In genomic region chr2:239735829-239736357, GRCh38 we compare ENCODE assay signal across 20 cellular contexts.
DNase-seq lines count a peak whose midpoint lies in the region; ATAC-seq and TF ChIP-seq lines count a peak whose summit lies in the region.
"Had no signal": no experiment of that assay in that cellular context is flagged by ENCODE, and none has a peak within 500 bp of the region (broad histone marks: within the 10 kb centered on the region; RNA-seq: fewer than 3 reads in every experiment).

No MANE protein-coding gene starts in this region.

- H3K4me3 ChIP-seq in neuronal stem cell (ENCODE audit: low read length in 2 of 2) = peak overlapping the region in 1 of 2 donors; percentile 14
- H3K4me3 ChIP-seq in upper lobe of right lung = no peak overlapping the region
- H3K4me3 ChIP-seq: BLaER1 treated with 17β-estradiol and CSF1 and Interleukin-3, amounts not matched to agents 10 nM and 100 nM had no signal

- H3K27ac ChIP-seq in cingulate gyrus (ENCODE audit: low read depth, low read length) = peak overlapping the region; percentile 10
- no peak overlapping the region for H3K27ac ChIP-seq in neuronal stem cell (replicated peaks; ENCODE audit: low read length)
- peak overlapping the region; percentile 27 for H3K27ac ChIP-seq in temporal lobe (ENCODE audit: low read depth, low read length)
- H3K27ac ChIP-seq in upper lobe of right lung = no peak overlapping the region
- H3K27ac ChIP-seq: BLaER1 treated with 17β-estradiol and CSF1 and Interleukin-3, amounts not matched to agents 10 nM and 100 nM; KMS-11 had no signal

- ATAC-seq in Right ventricle myocardium superior (ENCODE audit: poor library complexity) = no peak
- no peak for ATAC-seq in left cardiac atrium
- no peak for ATAC-seq in stimulated activated naive CD8-positive, alpha-beta T cell treated with anti-CD3 and anti-CD28 coated beads, Interleukin-15, Interleukin-2, amounts not matched to agents 100 U/mL and 50 U/mL, for 24 hours
- no peak for ATAC-seq in upper lobe of right lung

- no peak overlapping the region for H3K14ac ChIP-seq in neuronal stem cell (ENCODE audit: low read length)

- H2BK120ac ChIP-seq in neuronal stem cell (ENCODE audit: low read depth, low read length) = peak overlapping the region; percentile 87

- no peak overlapping the region for H4K91ac ChIP-seq in neuronal stem cell (ENCODE audit: low read depth, low read length, poor library complexity)

- H3K4me1 ChIP-seq in neuronal stem cell (ENCODE audit: control insufficient read depth in 2 of 2, insufficient read depth in 1 of 2, low read depth in 1 of 2, low read length in 2 of 2) (peaks cover 4 to 9% of the 10 kb centered on the region in 2 donors), upper lobe of right lung (no peaks in the 10 kb centered on the region)

- H2BK5ac ChIP-seq in neuronal stem cell (ENCODE audit: low read length) = peak overlapping the region; percentile 42

- H3K79me1 ChIP-seq in neuronal stem cell (ENCODE audit: low read depth, low read length) = no peaks in the 10 kb centered on the region

- no peak overlapping the region for H3K4me2 ChIP-seq in neuronal stem cell (ENCODE audit: insufficient read depth, low read length, poor library complexity, severe bottlenecking)
- H3K4me2 ChIP-seq: KMS-11, SK-N-SH had no signal

- TF ChIP-seq CTCF in upper lobe of right lung (IDR thresholded peaks at IDR 0.05) = no peak

- no CpG with 5 or more reads among the region's 16 CpGs for WGBS in neuronal stem cell (ENCODE audit: extremely low coverage in 2 of 2, insufficient read length in 2 of 2, insufficient replicate concordance in 1 of 2), 2 donors

- intact Hi-C loops in Right ventricle myocardium superior (cut with DNase I) = no loop called here
- intact Hi-C loops in left cardiac atrium (cut with DNase I) = no loop called here
- intact Hi-C loops in upper lobe of right lung (cut with DNase I) = no loop called here

- peak overlapping the region; percentile 93 for H3K18ac ChIP-seq in neuronal stem cell (ENCODE audit: low read length)

- DNase-seq in Right ventricle myocardium superior = peak; percentile 29
- no peak for DNase-seq in left cardiac atrium
- no peak for DNase-seq in neuronal stem cell (ENCODE audit: low spot score)
- no peak for DNase-seq in stimulated activated naive CD8-positive, alpha-beta T cell treated with anti-CD3 and anti-CD28 coated beads, Interleukin-15, Interleukin-2, amounts not matched to agents 100 U/mL and 50 U/mL, for 24 hours
- DNase-seq in upper lobe of right lung = no peak
- no peak for DNase-seq in HK-2 (ENCODE audit: unreplicated experiment)
- DNase-seq: 8988T; CD4-positive, alpha-beta T cell; COR-L47; MM.1S; NCI-H1694; NCI-H2029 treated with DMSO at 0.1 percent for 48 hours; NCI-H446 treated with DMSO at 0.1 percent for 48 hours; RPMI8226; SIG-M5; SK-N-SH had no signal

- H3K23ac ChIP-seq in neuronal stem cell (ENCODE audit: low read depth, low read length, poor library complexity) = peak overlapping the region; percentile 78

- H2BK15ac ChIP-seq in neuronal stem cell (ENCODE audit: low read length) = peak overlapping the region; percentile 97

- H3K27me3 ChIP-seq in neuronal stem cell (ENCODE audit: control insufficient read depth in 3 of 3, insufficient read depth in 3 of 3, low read depth in 1 of 3, low read length in 3 of 3) = peaks cover 0 to 9% (median 0%) of the 10 kb centered on the region in 3 experiments
- H3K27me3 ChIP-seq in upper lobe of right lung = no peaks in the 10 kb centered on the region
- H3K27me3 ChIP-seq: BLaER1 treated with 17β-estradiol and CSF1 and Interleukin-3, amounts not matched to agents 10 nM and 100 nM had no signal

- peak overlapping the region; percentile 45 for H2AFZ ChIP-seq in neuronal stem cell (ENCODE audit: low read length)

- peak overlapping the region; percentile 94 for H2BK12ac ChIP-seq in neuronal stem cell (ENCODE audit: low read length)

- peak overlapping the region; percentile 16 for H2AK5ac ChIP-seq in neuronal stem cell (ENCODE audit: low read depth, low read length)

- H3K9me3 ChIP-seq in neuronal stem cell (replicated peaks in 1 of 2; ENCODE audit: control insufficient read depth in 2 of 2, insufficient read depth in 1 of 2, low read depth in 1 of 2, low read length in 2 of 2) (peaks cover 0 to 3% of the 10 kb centered on the region in 2 donors), upper lobe of right lung (no peaks in the 10 kb centered on the region)
- H3K9me3 ChIP-seq: SK-N-SH had no signal

- H3K36me3 ChIP-seq in neuronal stem cell (replicated peaks in 1 of 2; ENCODE audit: control insufficient read depth in 2 of 2, insufficient read depth in 2 of 2, low read length in 2 of 2) (peaks cover 0 to 2% of the 10 kb centered on the region in 2 donors), upper lobe of right lung (no peaks in the 10 kb centered on the region)
- H3K36me3 ChIP-seq: BLaER1 treated with 17β-estradiol and CSF1 and Interleukin-3, amounts not matched to agents 10 nM and 100 nM had no signal

- no peak overlapping the region for H4K8ac ChIP-seq in neuronal stem cell (ENCODE audit: low read depth, low read length)

- H3K4ac ChIP-seq in neuronal stem cell (ENCODE audit: low read length) = no peak overlapping the region

- no peak overlapping the region for H3K9ac ChIP-seq in neuronal stem cell (ENCODE audit: low read depth, low read length, poor library complexity)
- H3K9ac ChIP-seq: BLaER1 treated with 17β-estradiol and CSF1 and Interleukin-3, amounts not matched to agents 10 nM and 100 nM; KMS-11; SK-N-SH had no signal

Comparison
In these comparisons a context has a peak if more than half of its experiments do, and no peak if none do; other contexts are left out.
1. H3K27ac ChIP-seq: peak in cingulate gyrus (single experiment) and temporal lobe (single experiment); none in neuronal stem cell (single experiment) and upper lobe of right lung (single experiment).